1 cellular context compared by ENCODE assay signal in genomic region chr19:1672038-1672768, GRCh38.
TF ChIP-seq lines count a peak whose summit lies in the region.

No MANE protein-coding gene starts in this region.

TF ChIP-seq in GM12878, 131 proteins besides CTCF, POLR2A, EP300 and RAD21 (continued from another document and continues in another):
- no peak for TF ChIP-seq ZBTB11 (CRISPR knock-in tag; IDR thresholded peaks at IDR 0.05)
- no peak for TF ChIP-seq NFXL1 (IDR thresholded peaks at IDR 0.05; ENCODE audit: borderline replicate concordance)
- no peak for TF ChIP-seq FOXK2 (IDR thresholded peaks at IDR 0.05)
- TF ChIP-seq TCF12 (IDR thresholded peaks at IDR 0.05; ENCODE audit: low read depth, low read length), result no peak
- no peak for TF ChIP-seq CHD2 (IDR thresholded peaks at IDR 0.05; ENCODE audit: borderline replicate concordance, low read depth, low read length)
- TF ChIP-seq TARDBP (IDR thresholded peaks at IDR 0.05; ENCODE audit: borderline replicate concordance), result no peak
- no peak for TF ChIP-seq CBX3 (IDR thresholded peaks at IDR 0.05; ENCODE audit: borderline replicate concordance, low read depth)
- peak; percentile 89; the same call in 1 of the 2 replicates for TF ChIP-seq MAX (IDR thresholded peaks at IDR 0.05; ENCODE audit: low read depth, low read length)
- TF ChIP-seq CHD4 (IDR thresholded peaks at IDR 0.05), result no peak
- TF ChIP-seq ESRRA (IDR thresholded peaks at IDR 0.05; ENCODE audit: low read length), result no peak
- TF ChIP-seq RB1 (IDR thresholded peaks at IDR 0.05; ENCODE audit: borderline replicate concordance), result no peak
- 0 out of 2 replicates have a peak, but pooled peaks have one; percentile 16 for TF ChIP-seq ZNF592 (IDR thresholded peaks at IDR 0.05)
- no peak for TF ChIP-seq TAF1 (IDR thresholded peaks at IDR 0.05; ENCODE audit: borderline replicate concordance, low read depth, low read length)
- TF ChIP-seq HDGF (IDR thresholded peaks at IDR 0.05), result no peak
- TF ChIP-seq STAT1 (conservative IDR thresholded peaks at IDR 0.05), result no peak
- no peak for TF ChIP-seq DPF2 (IDR thresholded peaks at IDR 0.05)
- TF ChIP-seq ZBTB33 (IDR thresholded peaks at IDR 0.05), result no peak
- TF ChIP-seq RELB (IDR thresholded peaks at IDR 0.05; ENCODE audit: low read depth), result no peak
- no peak for TF ChIP-seq ZSCAN29 (IDR thresholded peaks at IDR 0.05)
- TF ChIP-seq PAX8 (IDR thresholded peaks at IDR 0.05), result no peak
- peak; percentile 96 to 98 for TF ChIP-seq BHLHE40 (IDR thresholded peaks at IDR 0.05; ENCODE audit: borderline replicate concordance in 1 of 2, low read depth in 2 of 2, low read length in 1 of 2)
- no peak for TF ChIP-seq KAT2A (conservative IDR thresholded peaks at IDR 0.05; ENCODE audit: control insufficient read depth, low read depth, low read length)
- no peak for TF ChIP-seq SIN3A (IDR thresholded peaks at IDR 0.05; ENCODE audit: low read depth, low read length)
- no peak for TF ChIP-seq KLF5 (IDR thresholded peaks at IDR 0.05; ENCODE audit: partially characterized antibody)
- no peak for TF ChIP-seq BACH1 (IDR thresholded peaks at IDR 0.05; ENCODE audit: borderline replicate concordance)
- TF ChIP-seq MTA3 (IDR thresholded peaks at IDR 0.05; ENCODE audit: borderline replicate concordance, low read length), result no peak
- TF ChIP-seq YY1 (IDR thresholded peaks at IDR 0.05; ENCODE audit: low read depth, low read length), result 0 out of 2 replicates have a peak, but pooled peaks have one; percentile 32
- no peak for TF ChIP-seq JUND (IDR thresholded peaks at IDR 0.05; ENCODE audit: low read depth, low read length)
- TF ChIP-seq SREBF2 (IDR thresholded peaks at IDR 0.05; ENCODE audit: low read length), result no peak
- no peak for TF ChIP-seq HDAC6 (IDR thresholded peaks at IDR 0.05; ENCODE audit: unreplicated experiment)
- TF ChIP-seq NR2F1 (conservative IDR thresholded peaks at IDR 0.05), result no peak
- 0 out of 2 replicates have a peak, but pooled peaks have one; percentile 24 for TF ChIP-seq NKRF (conservative IDR thresholded peaks at IDR 0.05)
- TF ChIP-seq SP1 (IDR thresholded peaks at IDR 0.05; ENCODE audit: low read depth, low read length), result no peak
- no peak for TF ChIP-seq BRCA1 (IDR thresholded peaks at IDR 0.05; ENCODE audit: low read depth, low read length)
- no peak for TF ChIP-seq BCLAF1 (IDR thresholded peaks at IDR 0.05)
- no peak for TF ChIP-seq SUPT20H (IDR thresholded peaks at IDR 0.05; ENCODE audit: borderline replicate concordance, control insufficient read depth, low read depth, low read length)
- no peak for TF ChIP-seq CEBPZ (IDR thresholded peaks at IDR 0.05; ENCODE audit: low read depth, low read length)
- no peak for TF ChIP-seq ASH2L (IDR thresholded peaks at IDR 0.05; ENCODE audit: borderline replicate concordance, low read depth)
- no peak for TF ChIP-seq RBBP5 (conservative IDR thresholded peaks at IDR 0.05)
- TF ChIP-seq BMI1 (IDR thresholded peaks at IDR 0.05; ENCODE audit: borderline replicate concordance), result no peak
- TF ChIP-seq IRF3 (IDR thresholded peaks at IDR 0.05), result no peak
- no peak for TF ChIP-seq HDAC2 (IDR thresholded peaks at IDR 0.05)
